In the genomic region with DNA sequence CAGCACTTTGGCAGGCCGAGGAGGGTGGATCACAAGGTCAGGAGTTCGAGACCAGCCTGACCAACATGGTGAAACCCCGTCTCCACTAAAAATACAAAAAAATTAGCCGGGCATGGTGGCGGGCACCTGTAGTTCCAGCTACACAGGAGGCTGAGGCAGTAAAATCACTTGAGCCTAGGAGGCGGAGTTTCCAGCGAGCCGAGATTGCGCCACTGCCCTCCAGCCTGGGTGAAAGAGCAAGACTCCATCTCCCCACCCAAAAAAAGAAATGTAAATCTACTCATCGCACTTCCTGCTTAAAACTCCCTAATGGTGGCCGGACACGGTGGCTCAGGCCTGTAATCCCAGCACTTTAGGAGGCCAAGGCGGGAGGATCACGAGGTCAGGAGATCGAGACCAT, we compare ENCODE assay signal across 7 cellular contexts. TPM values are rescaled to one million over a fixed set of nuclear protein-coding genes. Genes with fewer than 3 reads are reported as not detected.
DNase-seq lines count a peak whose midpoint lies in the region; ATAC-seq, FAIRE-seq and TF ChIP-seq lines count a peak whose summit lies in the region.
"Not testable (repeated sequence)": the region's sequence is repeated elsewhere in the genome, so short reads cannot be mapped to it uniquely, and the experiment has no call there.

No MANE protein-coding gene starts in this region.

- DNase-seq in HFFc6; RWPE1 (ENCODE audit: low spot score); K562 (ENCODE audit: extremely low read depth in 1 of 4, low spot score in 3 of 4); esophagus squamous epithelium (lab: John Stamatoyannopoulos, UW); smooth muscle cell (lab: John Stamatoyannopoulos, UW; ENCODE audit: unreplicated experiment); tibial nerve (ENCODE audit: low spot score in 2 of 2): not testable (repeated sequence)
- DNase-seq in lower lobe of right lung = peak; percentile 66

- BruUV-seq in K562 (replicated peaks; lab: Mats Ljungman, UMichigan) = not testable (repeated sequence)

- not testable (repeated sequence) for H3K27me3 ChIP-seq in K562 (ENCODE audit: control insufficient read depth in 2 of 2, insufficient read depth in 2 of 2, low read length in 2 of 2); esophagus squamous epithelium; lower lobe of right lung (ENCODE audit: low read depth); smooth muscle cell (ENCODE audit: low read depth); tibial nerve

- not testable (repeated sequence) for H3K27me3 Mint-ChIP-seq in HFFc6 (ENCODE audit: insufficient read depth)

- intact Hi-C loops in K562 (cut with micrococcal nuclease); esophagus squamous epithelium (cut with DNase I); lower lobe of right lung (cut with DNase I): not testable (repeated sequence)

- TF ChIP-seq EP300 in K562 (IDR thresholded peaks at IDR 0.05; ENCODE audit: low read length); tibial nerve (IDR thresholded peaks at IDR 0.05): not testable (repeated sequence)

- not testable (repeated sequence) for H3K9me3 ChIP-seq in K562 (replicated peaks; ENCODE audit: control insufficient read depth, insufficient read depth, low read depth, low read length); esophagus squamous epithelium; lower lobe of right lung; smooth muscle cell (replicated peaks; ENCODE audit: low read depth); tibial nerve

- not testable (repeated sequence) for H3K4me3 ChIP-seq in K562, esophagus squamous epithelium, lower lobe of right lung, smooth muscle cell, tibial nerve

- not testable (repeated sequence) for TF ChIP-seq RAD21 in K562 (CRISPR knock-in tag; conservative IDR thresholded peaks at IDR 0.05 in 1 of 2, IDR thresholded peaks at IDR 0.05 in 1 of 2)

- peak overlapping the region; percentile 91 for H3K27ac Mint-ChIP-seq in HFFc6

- H3K27ac ChIP-seq in RWPE1 = peak overlapping the region; percentile 95
- not testable (repeated sequence) for H3K27ac ChIP-seq in K562 (ENCODE audit: extremely low read depth, low read depth, low read length)
- peak overlapping the region; percentile 58 to 80 (median 68) for H3K27ac ChIP-seq in esophagus squamous epithelium
- peak overlapping the region; percentile 53 for H3K27ac ChIP-seq in lower lobe of right lung
- peak overlapping the region; percentile 75 for H3K27ac ChIP-seq in smooth muscle cell (ENCODE audit: low read depth)
- peak overlapping the region; percentile 43 to 84 (median 68) for H3K27ac ChIP-seq in tibial nerve

- not testable (repeated sequence) for H3F3A ChIP-seq in smooth muscle cell (ENCODE audit: low read depth)

- CTCF ChIA-PET in RWPE1 (lab: Yijun Ruan, JAX) = interaction anchor here (0.6 to 6.7 kb wide), 5 partner anchors 9 to 279 kb away, joined by 3 to 44 read pairs (median 7); no protein-coding TSS in a partner anchor
- CTCF ChIA-PET in K562 (lab: Yijun Ruan, JAX; ENCODE audit: low intra/inter-chr PET ratio) = not testable (repeated sequence)

- H3K4me2 ChIP-seq in K562 (ENCODE audit: insufficient read depth, low read length); smooth muscle cell: not testable (repeated sequence)

- ATAC-seq in K562 = not testable (repeated sequence)
- peak in 1 of 2 donors; percentile 7 for ATAC-seq in lower lobe of right lung

- peaks cover 21% of the 10 kb centered on the region for H3K4me1 Mint-ChIP-seq in HFFc6 (ENCODE audit: low read depth)

- in situ Hi-C loops in K562 (cut with MboI) = not testable (repeated sequence)

- H3K4me3 Mint-ChIP-seq in HFFc6 = not testable (repeated sequence)

- not testable (repeated sequence) for FAIRE-seq in K562 (lab: Jason Lieb, UNC)

- WGBS in K562 (ENCODE audit: insufficient coverage, low coverage, missing lambda C conversion rate) = 91% methylated on average over 15 of the region's 15 CpGs
- 92 to 93% methylated on average over 3 to 10 of the region's 15 CpGs for WGBS in esophagus squamous epithelium, 2 donors
- WGBS in smooth muscle cell (ENCODE audit: low lambda C conversion rate) = 96% methylated on average over 15 of the region's 15 CpGs
- WGBS in tibial nerve, 2 donors = 94% methylated on average over 15 of the region's 15 CpGs

- POLR2A ChIA-PET in RWPE1 (lab: Yijun Ruan, JAX; ENCODE audit: low non-redundant PET) = interaction anchor here (0.6 kb wide), 1 partner anchor 155 kb away, joined by 5 read pairs; no protein-coding TSS in a partner anchor
- POLR2A ChIA-PET in K562 (lab: Yijun Ruan, JAX) = interaction anchor here (0.6 kb wide), 1 partner anchor 184 kb away, joined by 3 read pairs; no protein-coding TSS in a partner anchor

- not testable (repeated sequence) for H3K9me3 Mint-ChIP-seq in HFFc6

- not testable (repeated sequence) for H3K9ac ChIP-seq in K562 (ENCODE audit: insufficient read depth in 1 of 2, low read depth in 2 of 2, low read length in 2 of 2); smooth muscle cell (ENCODE audit: low read depth)

- not testable (repeated sequence) for H3K9me1 ChIP-seq in K562 (ENCODE audit: control insufficient read depth, insufficient read depth, low read length)

- H3K36me3 Mint-ChIP-seq in HFFc6 (ENCODE audit: low read depth) = not testable (repeated sequence)

- not testable (repeated sequence) for H3K79me2 ChIP-seq in K562 (ENCODE audit: control insufficient read depth, insufficient read depth, low read length); smooth muscle cell (ENCODE audit: low read depth)

- H3K36me3 ChIP-seq in K562 (ENCODE audit: control insufficient read depth, insufficient read depth, low read length) (peaks cover 58% of the 10 kb centered on the region; the same call in 2 of the 3 replicates), esophagus squamous epithelium (peaks cover 0 to 65% (median 10%) of the 10 kb centered on the region in 3 donors), lower lobe of right lung (peaks cover 77% of the 10 kb centered on the region), tibial nerve (peaks cover 0 to 79% (median 0%) of the 10 kb centered on the region in 3 donors)
- H3K36me3 ChIP-seq in smooth muscle cell (ENCODE audit: low read depth) = not testable (repeated sequence)

- H4K20me1 ChIP-seq in K562 (replicated peaks; ENCODE audit: control insufficient read depth, insufficient read depth, low read length); smooth muscle cell (ENCODE audit: low read depth): not testable (repeated sequence)

- not testable (repeated sequence) for TF ChIP-seq CTCF in HFFc6 (IDR thresholded peaks at IDR 0.05); RWPE1 (conservative IDR thresholded peaks at IDR 0.05; ENCODE audit: low read depth); K562 (IDR thresholded peaks at IDR 0.05 in 2 of 3, conservative IDR thresholded peaks at IDR 0.05 in 1 of 3; ENCODE audit: insufficient read depth in 2 of 3, low read depth in 1 of 3, low read length in 3 of 3); esophagus squamous epithelium (IDR thresholded peaks at IDR 0.05); lower lobe of right lung (IDR thresholded peaks at IDR 0.05); smooth muscle cell (IDR thresholded peaks at IDR 0.05; ENCODE audit: borderline replicate concordance, insufficient read depth, poor library complexity, severe bottlenecking); tibial nerve (IDR thresholded peaks at IDR 0.05)

- H3K4me1 ChIP-seq in K562 (replicated peaks in 1 of 2; ENCODE audit: control insufficient read depth in 2 of 2, insufficient read depth in 2 of 2, low read length in 2 of 2) (peaks cover 0 to 22% of the 10 kb centered on the region in 2 experiments; a peak in 2 of 5 replicates), esophagus squamous epithelium (peaks cover 16 to 25% (median 18%) of the 10 kb centered on the region in 3 donors), lower lobe of right lung (peaks cover 19% of the 10 kb centered on the region), smooth muscle cell (ENCODE audit: low read depth) (peaks cover 32% of the 10 kb centered on the region), tibial nerve (peaks cover 0 to 48% (median 19%) of the 10 kb centered on the region in 4 donors)

- TF ChIP-seq POLR2A in K562 (conservative IDR thresholded peaks at IDR 0.05); esophagus squamous epithelium (IDR thresholded peaks at IDR 0.05); tibial nerve (IDR thresholded peaks at IDR 0.05): not testable (repeated sequence)

- not testable (repeated sequence) for H2AFZ ChIP-seq in K562 (ENCODE audit: low read depth, low read length); smooth muscle cell (ENCODE audit: low read depth)

RNA-seq across cellular contexts. Expression of a gene that starts 22.2 kb away (rescaled TPM):
- 100 to 1,000 TPM in 4 of 6 experiments, 10 to 100 TPM in 2; 92.0 to 131 (median 103) TPM for total RNA-seq in HFFc6 (2021; fragmentation: NEBNext Ultra II Directional; extraction: Animal tissue kit (Norgen Biotek cat#: 25700))
- 1.2 and 9.8 TPM in 2 replicates for total RNA-seq in K562 (2011; cell fraction: chromatin; rRNA removed; ENCODE audit: low replicate concordance)
- total RNA-seq in K562 (2011; cell fraction: nucleolus; rRNA removed) = 10.1 and 15.2 TPM in 2 replicates
- total RNA-seq in K562 (2011; cell fraction: nucleoplasm; rRNA removed) = 3.7 and 5.7 TPM in 2 replicates
- total RNA-seq in K562 (2014; rRNA removed) (1.7 and 2.2 TPM in 2 replicates), K562 (2014; rRNA removed; fragmentation: Illumina TruSeq; extraction: Trizol) (0.06 and 0.07 TPM in 2 replicates), K562 (2015; rRNA removed; fragmentation: Illumina TruSeq; extraction: Trizol) (0.51 and 1.1 TPM in 2 replicates), K562 (2021) (2.4 and 2.5 TPM in 2 replicates), esophagus squamous epithelium (10 to 100 TPM in 3 of 4 donors, 1 to 10 TPM in 1; 9.2 to 20.2 (median 14.2) TPM), lower lobe of right lung (17.4 TPM), smooth muscle cell (23.8 and 30.0 TPM in 2 replicates), tibial nerve (10 to 100 TPM; 31.0 to 58.1 (median 32.9) TPM)
- polyA plus RNA-seq in K562 (2011; rRNA removed) (0.31 and 1.2 TPM in 2 replicates), K562 (2014; fragmentation: Illumina TruSeq; extraction: Trizol) (0.16 and 0.42 TPM in 2 replicates), K562 (2014; fragmentation: Nextera tagmentation; extraction: Ambion mirVana) (under 1 TPM in 1 of 2 experiments, not detected in 1; 0.01 TPM), K562 (2014; rRNA removed) (0.78 and 0.90 TPM in 2 replicates), smooth muscle cell (127 and 150 TPM in 2 replicates)
- polyA plus RNA-seq in K562 (2011; cell fraction: cytosol; rRNA removed) = 0.78 and 3.2 TPM in 2 replicates
- polyA plus RNA-seq in K562 (2011; cell fraction: nucleus; rRNA removed) = 1.2 and 2.6 TPM in 2 replicates
- polyA plus RNA-seq in K562 (2012) = 2.9 and 6.1 TPM in 2 replicates
- polyA minus RNA-seq in K562 (2011; rRNA and poly(A)+ RNA removed) = 0.56 and 0.63 TPM in 2 replicates
- polyA minus RNA-seq in K562 (2011; cell fraction: cytosol; rRNA and poly(A)+ RNA removed) = 1.1 and 2.8 TPM in 2 replicates
- 3.4 and 6.3 TPM in 2 replicates for polyA minus RNA-seq in K562 (2011; cell fraction: nucleus; rRNA and poly(A)+ RNA removed)

RNA-seq across cellular contexts. Expression of a gene that starts 22.5 kb away (rescaled TPM):
- total RNA-seq in HFFc6 (2021; fragmentation: NEBNext Ultra II Directional; extraction: Animal tissue kit (Norgen Biotek cat#: 25700)) = 10 to 100 TPM; 12.1 to 20.9 (median 17.2) TPM
- total RNA-seq in K562 (2011; cell fraction: chromatin; rRNA removed; ENCODE audit: low replicate concordance) = 91.2 and 301 TPM in 2 replicates
- total RNA-seq in K562 (2011; cell fraction: nucleolus; rRNA removed) = 159 and 160 TPM in 2 replicates
- total RNA-seq in K562 (2011; cell fraction: nucleoplasm; rRNA removed) = 112 and 116 TPM in 2 replicates
- total RNA-seq in K562 (2014; rRNA removed) = 30.5 and 37.8 TPM in 2 replicates
- 6.9 and 8.5 TPM in 2 replicates for total RNA-seq in K562 (2014; rRNA removed; fragmentation: Illumina TruSeq; extraction: Trizol)
- 18.7 and 21.0 TPM in 2 replicates for total RNA-seq in K562 (2015; rRNA removed; fragmentation: Illumina TruSeq; extraction: Trizol)
- total RNA-seq in K562 (2021) = 67.0 and 77.2 TPM in 2 replicates
- polyA plus RNA-seq in K562 (2011; rRNA removed) = 15.4 and 35.9 TPM in 2 replicates
- 17.5 and 26.3 TPM in 2 replicates for polyA plus RNA-seq in K562 (2011; cell fraction: cytosol; rRNA removed)
- polyA plus RNA-seq in K562 (2011; cell fraction: nucleus; rRNA removed) = 184 and 367 TPM in 2 replicates
- 31.1 and 80.3 TPM in 2 replicates for polyA plus RNA-seq in K562 (2012)
- 21.6 and 29.6 TPM in 2 replicates for polyA plus RNA-seq in K562 (2014; fragmentation: Illumina TruSeq; extraction: Trizol)
- under 1 TPM; 0.45 to 0.51 TPM for polyA plus RNA-seq in K562 (2014; fragmentation: Nextera tagmentation; extraction: Ambion mirVana)
- polyA plus RNA-seq in K562 (2014; rRNA removed) = 54.1 and 63.1 TPM in 2 replicates
- polyA minus RNA-seq in K562 (2011; rRNA and poly(A)+ RNA removed) = 11.1 and 17.7 TPM in 2 replicates
- polyA minus RNA-seq in K562 (2011; cell fraction: cytosol; rRNA and poly(A)+ RNA removed) = 33.7 and 44.1 TPM in 2 replicates
- polyA minus RNA-seq in K562 (2011; cell fraction: nucleus; rRNA and poly(A)+ RNA removed) = 52.4 and 63.5 TPM in 2 replicates
- total RNA-seq in esophagus squamous epithelium = 10 to 100 TPM; 15.8 to 25.9 (median 17.8) TPM
- 58.5 TPM for total RNA-seq in lower lobe of right lung
- 6.7 and 14.4 TPM in 2 replicates for total RNA-seq in smooth muscle cell
- 12.7 and 18.9 TPM in 2 replicates for polyA plus RNA-seq in smooth muscle cell
- total RNA-seq in tibial nerve = 10 to 100 TPM; 27.8 to 77.4 (median 52.1) TPM

RNA-seq across cellular contexts. Expression of a gene that starts 31.8 kb away (rescaled TPM):
- 10 to 100 TPM; 40.8 to 54.4 (median 45.1) TPM for total RNA-seq in HFFc6 (2021; fragmentation: NEBNext Ultra II Directional; extraction: Animal tissue kit (Norgen Biotek cat#: 25700))
- 136 and 226 TPM in 2 replicates for total RNA-seq in K562 (2011; cell fraction: chromatin; rRNA removed; ENCODE audit: low replicate concordance)
- total RNA-seq in K562 (2011; cell fraction: nucleolus; rRNA removed) = 126 and 149 TPM in 2 replicates
- total RNA-seq in K562 (2011; cell fraction: nucleoplasm; rRNA removed) = 142 and 159 TPM in 2 replicates
- 105 and 143 TPM in 2 replicates for total RNA-seq in K562 (2014; rRNA removed)
- 59.6 and 64.7 TPM in 2 replicates for total RNA-seq in K562 (2014; rRNA removed; fragmentation: Illumina TruSeq; extraction: Trizol)
- 77.0 and 78.4 TPM in 2 replicates for total RNA-seq in K562 (2015; rRNA removed; fragmentation: Illumina TruSeq; extraction: Trizol)
- total RNA-seq in K562 (2021) = 86.1 and 86.6 TPM in 2 replicates
- polyA plus RNA-seq in K562 (2011; rRNA removed) = 67.0 and 79.0 TPM in 2 replicates
- polyA plus RNA-seq in K562 (2011; cell fraction: cytosol; rRNA removed) = 67.8 and 77.0 TPM in 2 replicates
- 144 and 165 TPM in 2 replicates for polyA plus RNA-seq in K562 (2011; cell fraction: nucleus; rRNA removed)
- polyA plus RNA-seq in K562 (2012) = 62.5 and 74.7 TPM in 2 replicates
- 80.0 and 88.3 TPM in 2 replicates for polyA plus RNA-seq in K562 (2014; fragmentation: Illumina TruSeq; extraction: Trizol)
- polyA plus RNA-seq in K562 (2014; fragmentation: Nextera tagmentation; extraction: Ambion mirVana) = 10 to 100 TPM in 1 of 2 experiments, 1 to 10 TPM in 1; 8.1 to 14.1 TPM
- 91.2 and 121 TPM in 2 replicates for polyA plus RNA-seq in K562 (2014; rRNA removed)
- polyA minus RNA-seq in K562 (2011; rRNA and poly(A)+ RNA removed) = 40.6 and 53.4 TPM in 2 replicates
- polyA minus RNA-seq in K562 (2011; cell fraction: cytosol; rRNA and poly(A)+ RNA removed) = 33.4 and 38.2 TPM in 2 replicates
- polyA minus RNA-seq in K562 (2011; cell fraction: nucleus; rRNA and poly(A)+ RNA removed) = 41.6 and 64.8 TPM in 2 replicates
- 10 to 100 TPM; 45.2 to 59.1 (median 49.1) TPM for total RNA-seq in esophagus squamous epithelium
- 34.6 TPM for total RNA-seq in lower lobe of right lung
- 40.0 and 42.6 TPM in 2 replicates for total RNA-seq in smooth muscle cell
- 42.7 and 46.5 TPM in 2 replicates for polyA plus RNA-seq in smooth muscle cell
- 10 to 100 TPM; 37.6 to 53.0 (median 49.2) TPM for total RNA-seq in tibial nerve

RNA-seq across cellular contexts. Expression of a gene that starts 42.7 kb away (rescaled TPM):
- total RNA-seq in HFFc6 (2021; fragmentation: NEBNext Ultra II Directional; extraction: Animal tissue kit (Norgen Biotek cat#: 25700)) = 10 to 100 TPM; 44.9 to 50.8 (median 46.1) TPM
- 70.0 and 135 TPM in 2 replicates for total RNA-seq in K562 (2011; cell fraction: chromatin; rRNA removed; ENCODE audit: low replicate concordance)
- 74.5 and 92.1 TPM in 2 replicates for total RNA-seq in K562 (2011; cell fraction: nucleolus; rRNA removed)
- 76.8 and 107 TPM in 2 replicates for total RNA-seq in K562 (2011; cell fraction: nucleoplasm; rRNA removed)
- 173 and 213 TPM in 2 replicates for total RNA-seq in K562 (2014; rRNA removed)
- total RNA-seq in K562 (2014; rRNA removed; fragmentation: Illumina TruSeq; extraction: Trizol) = 32.6 and 38.7 TPM in 2 replicates
- total RNA-seq in K562 (2015; rRNA removed; fragmentation: Illumina TruSeq; extraction: Trizol) = 48.4 and 56.1 TPM in 2 replicates
- 123 and 150 TPM in 2 replicates for total RNA-seq in K562 (2021)
- polyA plus RNA-seq in K562 (2011; rRNA removed) = 79.3 and 88.9 TPM in 2 replicates
- polyA plus RNA-seq in K562 (2011; cell fraction: cytosol; rRNA removed) = 175 and 283 TPM in 2 replicates
- polyA plus RNA-seq in K562 (2011; cell fraction: nucleus; rRNA removed) = 85.0 and 101 TPM in 2 replicates
- 96.6 and 100 TPM in 2 replicates for polyA plus RNA-seq in K562 (2012)
- 49.0 and 66.3 TPM in 2 replicates for polyA plus RNA-seq in K562 (2014; fragmentation: Illumina TruSeq; extraction: Trizol)
- polyA plus RNA-seq in K562 (2014; fragmentation: Nextera tagmentation; extraction: Ambion mirVana) = 10 to 100 TPM; 41.5 to 81.1 TPM
- polyA plus RNA-seq in K562 (2014; rRNA removed) = 243 and 273 TPM in 2 replicates
- 10.6 and 11.8 TPM in 2 replicates for polyA minus RNA-seq in K562 (2011; rRNA and poly(A)+ RNA removed)
- 19.8 and 22.7 TPM in 2 replicates for polyA minus RNA-seq in K562 (2011; cell fraction: cytosol; rRNA and poly(A)+ RNA removed)
- 10.8 and 13.7 TPM in 2 replicates for polyA minus RNA-seq in K562 (2011; cell fraction: nucleus; rRNA and poly(A)+ RNA removed)
- 10 to 100 TPM; 29.5 to 40.8 (median 33.2) TPM for total RNA-seq in esophagus squamous epithelium
- total RNA-seq in lower lobe of right lung = 40.0 TPM
- total RNA-seq in smooth muscle cell = 18.4 and 29.6 TPM in 2 replicates
- 47.7 and 52.2 TPM in 2 replicates for polyA plus RNA-seq in smooth muscle cell
- total RNA-seq in tibial nerve = 10 to 100 TPM; 45.1 to 95.1 (median 60.7) TPM
